ENCODE assay signal across 18 cellular contexts in genomic region chr12:59973515-59973914, GRCh38.
DNase-seq lines count a peak whose midpoint lies in the region; ATAC-seq, FAIRE-seq and TF ChIP-seq lines count a peak whose summit lies in the region.
"Had no signal": no experiment of that assay in that cellular context is flagged by ENCODE, and none has a peak within 500 bp of the region (broad histone marks: within the 10 kb centered on the region; RNA-seq: fewer than 3 reads in every experiment).

No MANE protein-coding gene starts in this region.

- H3K9me3 ChIP-seq in A673 (ENCODE audit: low read depth, low read length, poor library complexity, severe bottlenecking) (no peaks in the 10 kb centered on the region), fibroblast of lung (ENCODE audit: control insufficient read depth, insufficient read depth, low read depth, low read length) (no peaks in the 10 kb centered on the region)
- H3K9me3 ChIP-seq: A549, colonic mucosa, gastrocnemius medialis, psoas muscle, SJSA1, tibial nerve had no signal

- H3K4me3 ChIP-seq in A673 (ENCODE audit: low read depth, low read length, poor library complexity, severe bottlenecking), result no peak overlapping the region
- no peak overlapping the region for H3K4me3 ChIP-seq in fibroblast of lung (replicated peaks in 1 of 4; ENCODE audit: control extremely low read depth in 1 of 4, insufficient read depth in 1 of 4, low read depth in 3 of 4, low read length in 4 of 4)
- H3K4me3 ChIP-seq: A549, colonic mucosa, gastrocnemius medialis, psoas muscle, SJSA1, tibial nerve had no signal

- H2AFZ ChIP-seq in fibroblast of lung (ENCODE audit: low read length), result no peak overlapping the region

- H3K79me2 ChIP-seq in fibroblast of lung (ENCODE audit: control insufficient read depth, insufficient read depth, low read length), result no peaks in the 10 kb centered on the region

- POLR2A ChIA-PET in A673 (lab: Charles Lee; ENCODE audit: low non-redundant PET), result no interaction called here

- no peaks in the 10 kb centered on the region for H3K4me1 ChIP-seq in A673 (ENCODE audit: insufficient read depth, low read length, poor library complexity, severe bottlenecking)
- H3K4me1 ChIP-seq in fibroblast of lung (ENCODE audit: control insufficient read depth, extremely low read depth, insufficient read depth, low read length), result no peaks in the 10 kb centered on the region
- H3K4me1 ChIP-seq: A549, colonic mucosa, gastrocnemius medialis, psoas muscle, SJSA1, tibial nerve had no signal

- in situ Hi-C loops in SK-MEL-5 (cut with HindIII; ENCODE audit: low pct_unique_long_range_greater_than_20kb, low sequenced_read_pairs), result no loop called here

- intact Hi-C loops in A673 (cut with micrococcal nuclease; ENCODE audit: unreplicated experiment), result no loop called here
- intact Hi-C loops in Right ventricle myocardium inferior (cut with DNase I), result no loop called here

- ATAC-seq in Right ventricle myocardium inferior, result no peak
- ATAC-seq: A549, gastrocnemius medialis, psoas muscle had no signal

- H3K27me3 ChIP-seq in A673 (replicated peaks; ENCODE audit: insufficient read depth, low read depth, low read length, poor library complexity) (no peaks in the 10 kb centered on the region), fibroblast of lung (ENCODE audit: control insufficient read depth, insufficient read depth, low read length) (no peaks in the 10 kb centered on the region)
- H3K27me3 ChIP-seq: colonic mucosa, gastrocnemius medialis, SJSA1, tibial nerve had no signal

- CTCF ChIA-PET in A673 (lab: Charles Lee), result no interaction called here

- DNase-seq in A673 (ENCODE audit: low spot score) (peak; percentile 10), HCEC 1CT (peak; percentile 85), SK-MEL-5 (ENCODE audit: low read depth, low spot score) (peak; percentile 55), fibroblast of lung (ENCODE audit: low read depth in 2 of 2) (peak; percentile 62 to 90), GM12892 (ENCODE audit: insufficient read length) (no peak), MV-4-11 (lab: John Stamatoyannopoulos, UW) (no peak), Right ventricle myocardium inferior (ENCODE audit: missing footprints) (no peak)
- DNase-seq in activated naive CD4-positive, alpha-beta T cell treated with anti-CD3 and anti-CD28 coated beads, Interleukin-2, amount 50 U/mL, for 16 hours, result no peak
- DNase-seq: activated CD8-positive, alpha-beta memory T cell treated with anti-CD3 and anti-CD28 coated beads, Interleukin-2, amount 50 U/mL, for 48 hours; activated naive CD8-positive, alpha-beta T cell treated with anti-CD3 and anti-CD28 coated beads for 36 hours; colonic mucosa; DMS153; gastrocnemius medialis; NCI-H1436 treated with DMSO at 0.1 percent for 48 hours; psoas muscle had no signal

- FAIRE-seq in GM12892 (lab: Jason Lieb, UNC), result no peak
- FAIRE-seq: A549 had no signal

- H3K27ac ChIP-seq in A673 (ENCODE audit: low read depth, low read length, poor library complexity, severe bottlenecking), result no peak overlapping the region
- no peak overlapping the region for H3K27ac ChIP-seq in fibroblast of lung (ENCODE audit: insufficient read depth, low read length)
- H3K27ac ChIP-seq: A549, colonic mucosa, gastrocnemius medialis, psoas muscle, SJSA1, tibial nerve had no signal

- no TSS peak for BruUV-seq in A673 (replicated peaks; lab: Mats Ljungman, UMichigan)

- H4K20me1 ChIP-seq in fibroblast of lung (ENCODE audit: control insufficient read depth, extremely low read depth, insufficient read depth, low read length), result no peaks in the 10 kb centered on the region

- TF ChIP-seq POLR2A in GM12892 (IDR thresholded peaks at IDR 0.05; ENCODE audit: low read depth, low read length), result no peak

- H3K36me3 ChIP-seq in A673 (ENCODE audit: insufficient read depth, low read length, poor library complexity, severe bottlenecking) (no peaks in the 10 kb centered on the region), fibroblast of lung (ENCODE audit: control insufficient read depth, insufficient read depth, low read length) (no peaks in the 10 kb centered on the region)
- H3K36me3 ChIP-seq: colonic mucosa, gastrocnemius medialis, SJSA1, tibial nerve had no signal

- H3K9ac ChIP-seq in fibroblast of lung (ENCODE audit: insufficient read depth, low read length), result no peak overlapping the region

- H3K4me2 ChIP-seq in fibroblast of lung (ENCODE audit: extremely low read depth, insufficient read depth, low read length), result no peak overlapping the region
- H3K4me2 ChIP-seq: A549 had no signal

- no peak for TF ChIP-seq CTCF in A673 (conservative IDR thresholded peaks at IDR 0.05; ENCODE audit: low read depth, low read length)
- TF ChIP-seq CTCF in fibroblast of lung (conservative IDR thresholded peaks at IDR 0.05 in 1 of 2, IDR thresholded peaks at IDR 0.05 in 1 of 2; ENCODE audit: low read depth in 1 of 2, low read length in 2 of 2), result no peak

Comparison
In these comparisons a context has a peak if more than half of its experiments do, and no peak if none do; other contexts are left out.
1. DNase-seq: peak in A673 (single experiment), HCEC 1CT (single experiment), SK-MEL-5 (single experiment) and fibroblast of lung (2 of 2); none in GM12892 (single experiment), MV-4-11 (single experiment), activated naive CD4-positive, alpha-beta T cell treated with anti-CD3 and anti-CD28 coated beads, Interleukin-2, amount 50 U/mL, for 16 hours (single experiment) and Right ventricle myocardium inferior (single experiment).